ENCODE assay signal across 8 cellular contexts in genomic region chr7:1569440-1569832, GRCh38. TPM values are rescaled to one million over a fixed set of nuclear protein-coding genes. Genes with fewer than 3 reads are reported as not detected.
DNase-seq lines count a peak whose midpoint lies in the region; ATAC-seq and TF ChIP-seq lines count a peak whose summit lies in the region.

No MANE protein-coding gene starts in this region.

- H3K27ac Mint-ChIP-seq in MCF 10A (ENCODE audit: low read depth, unreplicated experiment): peak overlapping the region; percentile 64

- H3K9me3 Mint-ChIP-seq in MCF 10A (ENCODE audit: unreplicated experiment): no peaks in the 10 kb centered on the region

- no peaks in the 10 kb centered on the region for H3K27me3 Mint-ChIP-seq in MCF 10A (ENCODE audit: insufficient read depth, unreplicated experiment)

- H3K4me1 ChIP-seq in muscle layer of duodenum (ENCODE audit: control insufficient read depth in 1 of 2, insufficient read depth in 2 of 2, low read length in 2 of 2): peaks cover 0 to 25% of the 10 kb centered on the region in 2 donors

- POLR2A ChIA-PET in MCF 10A (lab: Yijun Ruan, JAX): interaction anchor here (0.6 to 3.3 kb wide), 4 partner anchors 10 to 787 kb away, joined by 3 to 28 read pairs (median 14); partner anchors contain the start of gene TMEM184A

- CTCF ChIA-PET in MCF 10A (lab: Yijun Ruan, JAX): interaction anchor here (0.6 to 1.0 kb wide), 2 partner anchors 13 to 63 kb away, joined by 3 to 5 read pairs; partner anchors contain the start of gene TMEM184A

- peak overlapping the region; percentile 75 for H3K4me3 ChIP-seq in AG10803 (ENCODE audit: low read length)
- H3K4me3 ChIP-seq in muscle layer of duodenum (ENCODE audit: low read depth in 1 of 2, low read length in 2 of 2): peak overlapping the region; percentile 33 to 84

- peaks cover 34% of the 10 kb centered on the region for H3K4me1 Mint-ChIP-seq in MCF 10A (ENCODE audit: insufficient read depth, unreplicated experiment)

- ATAC-seq in HG03097 (IDR thresholded peaks at IDR 0.05; ENCODE audit: low FRiP score, unreplicated experiment) (peak; percentile 8), HG02763 (IDR thresholded peaks at IDR 0.05; ENCODE audit: unreplicated experiment) (no peak)

- H3K4me3 Mint-ChIP-seq in MCF 10A (ENCODE audit: unreplicated experiment): peak overlapping the region; percentile 72

- H3K36me3 ChIP-seq in muscle layer of duodenum (ENCODE audit: control insufficient read depth in 1 of 2, insufficient read depth in 2 of 2, low read length in 2 of 2): peaks cover 0 to 16% of the 10 kb centered on the region in 2 donors

- intact Hi-C loops in MCF 10A (cut with micrococcal nuclease): no loop called here

- H3K36me3 Mint-ChIP-seq in MCF 10A (ENCODE audit: insufficient read depth, unreplicated experiment): peaks cover 33% of the 10 kb centered on the region

- no peak for TF ChIP-seq CTCF in AG10803 (conservative IDR thresholded peaks at IDR 0.05; ENCODE audit: low read length)
- TF ChIP-seq CTCF in MCF 10A (IDR thresholded peaks at IDR 0.05; ENCODE audit: unreplicated experiment): no peak
- TF ChIP-seq CTCF in GM13977 (IDR thresholded peaks at IDR 0.05; ENCODE audit: extremely low read depth, insufficient read depth, missing control alignments): no peak

- in situ Hi-C loops in GM13977 (cut with MboI; ENCODE audit: low pct_unique_long_range_greater_than_20kb, low sequenced_read_pairs, unreplicated experiment): loop anchor here (25.0 kb wide), 1 partner anchor 768 kb away; no protein-coding TSS in a partner anchor

- no peak for DNase-seq in AG10803 (ENCODE audit: low read depth)
- DNase-seq in MCF 10A (ENCODE audit: unreplicated experiment): no peak
- DNase-seq in iPS-NIHi7 (ENCODE audit: extremely low spot score): no peak
- DNase-seq in caudate nucleus (lab: John Stamatoyannopoulos, UW): no peak
- no peak for DNase-seq in GM13977 (ENCODE audit: low spot score)

- H3K27me3 ChIP-seq in muscle layer of duodenum (ENCODE audit: low read depth, low read length): no peaks in the 10 kb centered on the region

- no TSS peak for BruUV-seq in MCF 10A (replicated peaks; lab: Mats Ljungman, UMichigan)

- no peaks in the 10 kb centered on the region for H3K9me3 ChIP-seq in muscle layer of duodenum (ENCODE audit: control insufficient read depth in 1 of 2, low read length in 2 of 2)

- H3K27ac ChIP-seq in muscle layer of duodenum (ENCODE audit: low read length) (no peak overlapping the region), caudate nucleus (ENCODE audit: low read depth, low read length) (no peak overlapping the region)

RNA-seq across cellular contexts. Expression of gene PSMG3, which starts 0.4 kb away (rescaled TPM):
- total RNA-seq in MCF 10A (2022): 38.2 and 42.1 TPM in 2 replicates

RNA-seq across cellular contexts. Expression of gene TMEM184A, which starts 13.4 kb away (rescaled TPM):
- total RNA-seq in MCF 10A (2022): 9.0 and 14.2 TPM in 2 replicates

RNA-seq across cellular contexts. Expression of gene MAFK, which starts 38.9 kb away (rescaled TPM):
- 37.8 and 45.6 TPM in 2 replicates for total RNA-seq in MCF 10A (2022)
